In genomic region chr2:62897187-62897827, GRCh38 we compare ENCODE assay signal across 27 cellular contexts.
"Had no signal": no experiment of that assay in that cellular context is flagged by ENCODE, and none has a peak within 500 bp of the region (broad histone marks: within the 10 kb centered on the region; RNA-seq: fewer than 3 reads in every experiment).

No MANE protein-coding gene starts in this region.

- H3K27me3 ChIP-seq: ascending aorta, breast epithelium, dorsolateral prefrontal cortex, esophagus squamous epithelium had no signal

- DNase-seq: activated CD4-positive, alpha-beta memory T cell treated with anti-CD3 and anti-CD28 coated beads for 36 hours; activated CD4-positive, alpha-beta T cell treated with anti-CD3 and anti-CD28 coated beads for 36 hours; activated CD4-positive, alpha-beta T cell treated with anti-CD3 and anti-CD28 coated beads, Interleukin-2, amount 10 ng/mL, durations not matched to agents 24 days and 14 days; activated CD4-positive, CD25-positive, alpha-beta regulatory T cell; activated CD4-positive, CD25-positive, alpha-beta regulatory T cell treated with anti-CD3 and anti-CD28 coated beads, Interleukin-2, amount 50 U/mL, for 72 hours; activated CD8-positive, alpha-beta memory T cell treated with anti-CD3 and anti-CD28 coated beads, Interleukin-2, amount 50 U/mL, for 48 hours; activated CD8-positive, alpha-beta T cell treated with anti-CD3 and anti-CD28 coated beads, Interleukin-2, amount 10 ng/mL, durations not matched to agents 7 days and 5 days; activated gamma-delta T cell; activated naive CD4-positive, alpha-beta T cell; activated naive CD4-positive, alpha-beta T cell treated with anti-CD3 and anti-CD28 coated beads, Interleukin-2, amount 10 ng/mL, durations not matched to agents 7 days and 5 days; activated naive CD8-positive, alpha-beta T cell treated with anti-CD3 and anti-CD28 coated beads, Interleukin-2, amount 10 ng/mL, durations not matched to agents 7 days and 5 days; activated T-cell treated with anti-CD3 and anti-CD28 coated beads for 4 hours; activated T-cell treated with anti-CD3 and anti-CD28 coated beads, Interleukin-2, amount 50 U/mL, for 24 hours; activated T-cell treated with anti-CD3 and anti-CD28 coated beads, Interleukin-2, amount 50 U/mL, for 72 hours; dorsolateral prefrontal cortex; effector memory CD4-positive, alpha-beta T cell; endodermal cell; erythroblast; esophagus squamous epithelium; head of caudate nucleus; hippocampal formation; T-helper 2 cell had no signal

- ATAC-seq: activated CD4-positive, alpha-beta T cell treated with anti-CD3 and anti-CD28 coated beads for 36 hours; activated CD8-positive, alpha-beta T cell treated with anti-CD3 and anti-CD28 coated beads, Interleukin-2, amount 10 ng/mL, durations not matched to agents 7 days and 5 days; activated naive CD4-positive, alpha-beta T cell treated with anti-CD3 and anti-CD28 coated beads, Interleukin-2, amount 50 U/mL, for 72 hours; activated T-cell treated with anti-CD3 and anti-CD28 coated beads, Interleukin-2, amount 50 U/mL, for 72 hours had no signal

- H3K27ac ChIP-seq: ascending aorta, breast epithelium, coronary artery, dorsolateral prefrontal cortex, esophagus squamous epithelium had no signal

- H3K9me3 ChIP-seq: ascending aorta, breast epithelium, esophagus squamous epithelium had no signal

- H3K4me1 ChIP-seq: ascending aorta, breast epithelium, esophagus squamous epithelium had no signal

- H3K36me3 ChIP-seq: ascending aorta, breast epithelium had no signal

- H3K4me3 ChIP-seq: ascending aorta, breast epithelium, coronary artery, dorsolateral prefrontal cortex, esophagus squamous epithelium had no signal

- FAIRE-seq: frontal cortex had no signal
